In the genomic region with DNA sequence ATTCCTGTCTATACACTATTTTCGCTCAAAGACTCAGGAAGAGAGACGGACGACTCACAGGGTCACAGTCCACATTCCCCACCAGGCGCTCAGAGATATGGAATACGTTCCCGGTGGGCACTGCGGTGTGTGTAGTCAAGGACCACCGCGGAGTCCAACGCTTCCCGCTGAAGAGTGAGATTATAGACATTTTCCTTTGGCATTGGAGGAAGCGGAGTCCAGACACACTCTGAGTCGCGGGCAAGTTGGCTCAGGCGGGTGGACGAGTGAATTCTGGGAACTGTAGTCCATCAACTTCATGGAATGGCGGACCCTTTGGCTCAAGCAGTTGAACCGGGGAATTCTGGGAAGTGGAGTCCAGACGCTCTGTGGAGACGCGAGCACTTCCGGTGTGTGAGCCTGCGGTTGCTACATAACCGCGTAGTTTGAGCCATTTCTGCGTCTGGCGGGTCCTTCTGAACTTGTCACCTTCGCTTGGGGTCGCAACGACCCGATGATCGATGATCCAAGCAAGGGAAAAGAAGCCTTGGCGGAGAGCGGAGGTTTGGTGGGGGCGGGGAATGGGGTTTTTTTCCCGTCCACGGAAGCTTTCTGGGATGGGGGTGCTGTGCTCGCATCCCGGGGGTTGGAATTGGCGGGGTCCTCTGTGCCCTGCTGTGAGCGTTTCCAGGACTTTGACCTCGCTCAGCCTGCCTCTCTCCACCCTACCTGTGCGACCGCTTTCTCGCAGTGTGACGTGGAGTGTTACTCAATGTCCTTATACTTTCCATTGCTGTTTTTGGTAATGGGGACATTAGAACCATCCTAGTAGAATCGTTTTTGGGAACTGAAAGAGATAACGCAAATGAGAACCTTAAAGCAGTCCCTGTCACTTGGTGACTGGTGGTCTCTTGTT, we compare ENCODE assay signal across 1 cellular context.
TF ChIP-seq lines count a peak whose summit lies in the region.

A gene (plus strand): TSS at position 392 of the 895 bp plus-strand sequence. CDS start 4,122 bp downstream, outside the sequence.

TF ChIP-seq in K562, 482 proteins besides CTCF, POLR2A, EP300 and RAD21 (continued from another document and continues in another):
- TF ChIP-seq, protein P1, sequence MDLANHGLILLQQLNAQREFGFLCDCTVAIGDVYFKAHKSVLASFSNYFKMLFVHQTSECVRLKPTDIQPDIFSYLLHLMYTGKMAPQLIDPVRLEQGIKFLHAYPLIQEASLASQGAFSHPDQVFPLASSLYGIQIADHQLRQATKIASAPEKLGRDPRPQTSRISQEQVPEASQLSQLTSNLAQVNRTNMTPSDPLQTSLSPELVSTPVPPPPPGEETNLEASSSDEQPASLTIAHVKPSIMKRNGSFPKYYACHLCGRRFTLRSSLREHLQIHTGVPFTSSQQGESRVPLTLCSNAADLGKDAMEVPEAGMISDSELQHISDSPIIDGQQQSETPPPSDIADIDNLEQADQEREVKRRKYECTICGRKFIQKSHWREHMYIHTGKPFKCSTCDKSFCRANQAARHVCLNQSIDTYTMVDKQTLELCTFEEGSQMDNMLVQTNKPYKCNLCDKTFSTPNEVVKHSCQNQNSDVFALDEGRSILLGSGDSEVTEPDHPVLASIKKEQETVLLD (IDR thresholded peaks at IDR 0.05) = no peak
- no peak for TF ChIP-seq FOS (IDR thresholded peaks at IDR 0.05; ENCODE audit: extremely low read depth, insufficient read length)
- TF ChIP-seq, protein P2, sequence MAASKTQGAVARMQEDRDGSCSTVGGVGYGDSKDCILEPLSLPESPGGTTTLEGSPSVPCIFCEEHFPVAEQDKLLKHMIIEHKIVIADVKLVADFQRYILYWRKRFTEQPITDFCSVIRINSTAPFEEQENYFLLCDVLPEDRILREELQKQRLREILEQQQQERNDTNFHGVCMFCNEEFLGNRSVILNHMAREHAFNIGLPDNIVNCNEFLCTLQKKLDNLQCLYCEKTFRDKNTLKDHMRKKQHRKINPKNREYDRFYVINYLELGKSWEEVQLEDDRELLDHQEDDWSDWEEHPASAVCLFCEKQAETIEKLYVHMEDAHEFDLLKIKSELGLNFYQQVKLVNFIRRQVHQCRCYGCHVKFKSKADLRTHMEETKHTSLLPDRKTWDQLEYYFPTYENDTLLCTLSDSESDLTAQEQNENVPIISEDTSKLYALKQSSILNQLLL (CRISPR knock-in tag; IDR thresholded peaks at IDR 0.05; ENCODE audit: borderline replicate concordance) = no peak
- TF ChIP-seq, protein P3, sequence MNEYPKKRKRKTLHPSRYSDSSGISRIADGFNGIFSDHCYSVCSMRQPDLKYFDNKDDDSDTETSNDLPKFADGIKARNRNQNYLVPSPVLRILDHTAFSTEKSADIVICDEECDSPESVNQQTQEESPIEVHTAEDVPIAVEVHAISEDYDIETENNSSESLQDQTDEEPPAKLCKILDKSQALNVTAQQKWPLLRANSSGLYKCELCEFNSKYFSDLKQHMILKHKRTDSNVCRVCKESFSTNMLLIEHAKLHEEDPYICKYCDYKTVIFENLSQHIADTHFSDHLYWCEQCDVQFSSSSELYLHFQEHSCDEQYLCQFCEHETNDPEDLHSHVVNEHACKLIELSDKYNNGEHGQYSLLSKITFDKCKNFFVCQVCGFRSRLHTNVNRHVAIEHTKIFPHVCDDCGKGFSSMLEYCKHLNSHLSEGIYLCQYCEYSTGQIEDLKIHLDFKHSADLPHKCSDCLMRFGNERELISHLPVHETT (CRISPR knock-in tag; conservative IDR thresholded peaks at IDR 0.05 in 1 of 2, IDR thresholded peaks at IDR 0.05 in 1 of 2) = no peak
- TF ChIP-seq NUFIP1 (IDR thresholded peaks at IDR 0.05; ENCODE audit: partially characterized antibody) = no peak
- TF ChIP-seq TGIF2 (CRISPR knock-in tag; IDR thresholded peaks at IDR 0.05) = no peak
- TF ChIP-seq ZNF274 (IDR thresholded peaks at IDR 0.05; ENCODE audit: borderline replicate concordance, low read depth, low read length) = no peak
- no peak for TF ChIP-seq ZFP1 (CRISPR knock-in tag; IDR thresholded peaks at IDR 0.05)
- TF ChIP-seq ZNF134 (CRISPR knock-in tag; conservative IDR thresholded peaks at IDR 0.05) = 0 out of 2 replicates have a peak, but pooled peaks have one; percentile 16
- no peak for TF ChIP-seq U2AF2 (optimal IDR thresholded peaks at IDR 0.05; ENCODE audit: low read depth, low read length)
- no peak for TF ChIP-seq CBFB (CRISPR knock-in tag; IDR thresholded peaks at IDR 0.05)
- TF ChIP-seq JUND (IDR thresholded peaks at IDR 0.05; ENCODE audit: borderline replicate concordance, low read depth, low read length) = 0 out of 2 replicates have a peak, but pooled peaks have one; percentile 39
- TF ChIP-seq JUND (tag; IDR thresholded peaks at IDR 0.05; ENCODE audit: borderline replicate concordance, low read depth, low read length) = no peak; the same call in 2 of the 3 replicates
- TF ChIP-seq ILK (tag; IDR thresholded peaks at IDR 0.05; ENCODE audit: borderline replicate concordance, low read depth) = no peak
- no peak for TF ChIP-seq PRMT5 (CRISPR knock-in tag; IDR thresholded peaks at IDR 0.05)
- TF ChIP-seq BHLHE40 (IDR thresholded peaks at IDR 0.05; ENCODE audit: low read length) = 0 out of 2 replicates have a peak, but pooled peaks have one; percentile 26
- TF ChIP-seq ESRRB (CRISPR knock-in tag; IDR thresholded peaks at IDR 0.05; ENCODE audit: borderline replicate concordance) = no peak
- TF ChIP-seq KLF10 (CRISPR knock-in tag; IDR thresholded peaks at IDR 0.05) = no peak
- TF ChIP-seq, protein P4, sequence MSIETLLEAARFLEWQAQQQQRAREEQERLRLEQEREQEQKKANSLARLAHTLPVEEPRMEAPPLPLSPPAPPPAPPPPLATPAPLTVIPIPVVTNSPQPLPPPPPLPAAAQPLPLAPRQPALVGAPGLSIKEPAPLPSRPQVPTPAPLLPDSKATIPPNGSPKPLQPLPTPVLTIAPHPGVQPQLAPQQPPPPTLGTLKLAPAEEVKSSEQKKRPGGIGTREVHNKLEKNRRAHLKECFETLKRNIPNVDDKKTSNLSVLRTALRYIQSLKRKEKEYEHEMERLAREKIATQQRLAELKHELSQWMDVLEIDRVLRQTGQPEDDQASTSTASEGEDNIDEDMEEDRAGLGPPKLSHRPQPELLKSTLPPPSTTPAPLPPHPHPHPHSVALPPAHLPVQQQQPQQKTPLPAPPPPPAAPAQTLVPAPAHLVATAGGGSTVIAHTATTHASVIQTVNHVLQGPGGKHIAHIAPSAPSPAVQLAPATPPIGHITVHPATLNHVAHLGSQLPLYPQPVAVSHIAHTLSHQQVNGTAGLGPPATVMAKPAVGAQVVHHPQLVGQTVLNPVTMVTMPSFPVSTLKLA (conservative IDR thresholded peaks at IDR 0.05) = 0 out of 4 replicates have a peak, but pooled peaks of 1 of the 2 experiments have one; percentile 45
- TF ChIP-seq, protein P5, sequence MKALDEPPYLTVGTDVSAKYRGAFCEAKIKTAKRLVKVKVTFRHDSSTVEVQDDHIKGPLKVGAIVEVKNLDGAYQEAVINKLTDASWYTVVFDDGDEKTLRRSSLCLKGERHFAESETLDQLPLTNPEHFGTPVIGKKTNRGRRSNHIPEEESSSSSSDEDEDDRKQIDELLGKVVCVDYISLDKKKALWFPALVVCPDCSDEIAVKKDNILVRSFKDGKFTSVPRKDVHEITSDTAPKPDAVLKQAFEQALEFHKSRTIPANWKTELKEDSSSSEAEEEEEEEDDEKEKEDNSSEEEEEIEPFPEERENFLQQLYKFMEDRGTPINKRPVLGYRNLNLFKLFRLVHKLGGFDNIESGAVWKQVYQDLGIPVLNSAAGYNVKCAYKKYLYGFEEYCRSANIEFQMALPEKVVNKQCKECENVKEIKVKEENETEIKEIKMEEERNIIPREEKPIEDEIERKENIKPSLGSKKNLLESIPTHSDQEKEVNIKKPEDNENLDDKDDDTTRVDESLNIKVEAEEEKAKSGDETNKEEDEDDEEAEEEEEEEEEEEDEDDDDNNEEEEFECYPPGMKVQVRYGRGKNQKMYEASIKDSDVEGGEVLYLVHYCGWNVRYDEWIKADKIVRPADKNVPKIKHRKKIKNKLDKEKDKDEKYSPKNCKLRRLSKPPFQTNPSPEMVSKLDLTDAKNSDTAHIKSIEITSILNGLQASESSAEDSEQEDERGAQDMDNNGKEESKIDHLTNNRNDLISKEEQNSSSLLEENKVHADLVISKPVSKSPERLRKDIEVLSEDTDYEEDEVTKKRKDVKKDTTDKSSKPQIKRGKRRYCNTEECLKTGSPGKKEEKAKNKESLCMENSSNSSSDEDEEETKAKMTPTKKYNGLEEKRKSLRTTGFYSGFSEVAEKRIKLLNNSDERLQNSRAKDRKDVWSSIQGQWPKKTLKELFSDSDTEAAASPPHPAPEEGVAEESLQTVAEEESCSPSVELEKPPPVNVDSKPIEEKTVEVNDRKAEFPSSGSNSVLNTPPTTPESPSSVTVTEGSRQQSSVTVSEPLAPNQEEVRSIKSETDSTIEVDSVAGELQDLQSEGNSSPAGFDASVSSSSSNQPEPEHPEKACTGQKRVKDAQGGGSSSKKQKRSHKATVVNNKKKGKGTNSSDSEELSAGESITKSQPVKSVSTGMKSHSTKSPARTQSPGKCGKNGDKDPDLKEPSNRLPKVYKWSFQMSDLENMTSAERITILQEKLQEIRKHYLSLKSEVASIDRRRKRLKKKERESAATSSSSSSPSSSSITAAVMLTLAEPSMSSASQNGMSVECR (CRISPR knock-in tag; IDR thresholded peaks at IDR 0.05) = no peak
- TF ChIP-seq RHOXF2B (CRISPR knock-in tag; conservative IDR thresholded peaks at IDR 0.05) = no peak
- TF ChIP-seq, protein P6, sequence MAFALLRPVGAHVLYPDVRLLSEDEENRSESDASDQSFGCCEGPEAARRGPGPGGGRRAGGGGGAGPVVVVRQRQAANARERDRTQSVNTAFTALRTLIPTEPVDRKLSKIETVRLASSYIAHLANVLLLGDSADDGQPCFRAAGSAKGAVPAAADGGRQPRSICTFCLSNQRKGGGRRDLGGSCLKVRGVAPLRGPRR (CRISPR knock-in tag; IDR thresholded peaks at IDR 0.05) = no peak
- peak; percentile 84 for TF ChIP-seq MBD2 (IDR thresholded peaks at IDR 0.05; ENCODE audit: borderline replicate concordance, low read depth)
- no peak for TF ChIP-seq ZNF239 (CRISPR knock-in tag; IDR thresholded peaks at IDR 0.05)
- TF ChIP-seq HMG20B (CRISPR knock-in tag; IDR thresholded peaks at IDR 0.05) = no peak
- TF ChIP-seq HLTF (IDR thresholded peaks at IDR 0.05) = no peak
- TF ChIP-seq SIN3A (IDR thresholded peaks at IDR 0.05; ENCODE audit: borderline replicate concordance in 2 of 2, control insufficient read depth in 1 of 2, low read depth in 2 of 2, low read length in 2 of 2) = no peak
- TF ChIP-seq PHF20 (IDR thresholded peaks at IDR 0.05; ENCODE audit: partially characterized antibody) = no peak
- no peak for TF ChIP-seq PTTG1 (tag; IDR thresholded peaks at IDR 0.05; ENCODE audit: low read depth)
- no peak for TF ChIP-seq ZFP36 (IDR thresholded peaks at IDR 0.05; ENCODE audit: low read depth, low read length, partially characterized antibody)
- TF ChIP-seq, protein P7, sequence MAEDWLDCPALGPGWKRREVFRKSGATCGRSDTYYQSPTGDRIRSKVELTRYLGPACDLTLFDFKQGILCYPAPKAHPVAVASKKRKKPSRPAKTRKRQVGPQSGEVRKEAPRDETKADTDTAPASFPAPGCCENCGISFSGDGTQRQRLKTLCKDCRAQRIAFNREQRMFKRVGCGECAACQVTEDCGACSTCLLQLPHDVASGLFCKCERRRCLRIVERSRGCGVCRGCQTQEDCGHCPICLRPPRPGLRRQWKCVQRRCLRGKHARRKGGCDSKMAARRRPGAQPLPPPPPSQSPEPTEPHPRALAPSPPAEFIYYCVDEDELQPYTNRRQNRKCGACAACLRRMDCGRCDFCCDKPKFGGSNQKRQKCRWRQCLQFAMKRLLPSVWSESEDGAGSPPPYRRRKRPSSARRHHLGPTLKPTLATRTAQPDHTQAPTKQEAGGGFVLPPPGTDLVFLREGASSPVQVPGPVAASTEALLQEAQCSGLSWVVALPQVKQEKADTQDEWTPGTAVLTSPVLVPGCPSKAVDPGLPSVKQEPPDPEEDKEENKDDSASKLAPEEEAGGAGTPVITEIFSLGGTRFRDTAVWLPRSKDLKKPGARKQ (CRISPR knock-in tag; IDR thresholded peaks at IDR 0.05) = no peak
- TF ChIP-seq, protein P8, sequence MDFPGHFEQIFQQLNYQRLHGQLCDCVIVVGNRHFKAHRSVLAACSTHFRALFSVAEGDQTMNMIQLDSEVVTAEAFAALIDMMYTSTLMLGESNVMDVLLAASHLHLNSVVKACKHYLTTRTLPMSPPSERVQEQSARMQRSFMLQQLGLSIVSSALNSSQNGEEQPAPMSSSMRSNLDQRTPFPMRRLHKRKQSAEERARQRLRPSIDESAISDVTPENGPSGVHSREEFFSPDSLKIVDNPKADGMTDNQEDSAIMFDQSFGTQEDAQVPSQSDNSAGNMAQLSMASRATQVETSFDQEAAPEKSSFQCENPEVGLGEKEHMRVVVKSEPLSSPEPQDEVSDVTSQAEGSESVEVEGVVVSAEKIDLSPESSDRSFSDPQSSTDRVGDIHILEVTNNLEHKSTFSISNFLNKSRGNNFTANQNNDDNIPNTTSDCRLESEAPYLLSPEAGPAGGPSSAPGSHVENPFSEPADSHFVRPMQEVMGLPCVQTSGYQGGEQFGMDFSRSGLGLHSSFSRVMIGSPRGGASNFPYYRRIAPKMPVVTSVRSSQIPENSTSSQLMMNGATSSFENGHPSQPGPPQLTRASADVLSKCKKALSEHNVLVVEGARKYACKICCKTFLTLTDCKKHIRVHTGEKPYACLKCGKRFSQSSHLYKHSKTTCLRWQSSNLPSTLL (IDR thresholded peaks at IDR 0.05) = no peak
- TF ChIP-seq, protein P9, sequence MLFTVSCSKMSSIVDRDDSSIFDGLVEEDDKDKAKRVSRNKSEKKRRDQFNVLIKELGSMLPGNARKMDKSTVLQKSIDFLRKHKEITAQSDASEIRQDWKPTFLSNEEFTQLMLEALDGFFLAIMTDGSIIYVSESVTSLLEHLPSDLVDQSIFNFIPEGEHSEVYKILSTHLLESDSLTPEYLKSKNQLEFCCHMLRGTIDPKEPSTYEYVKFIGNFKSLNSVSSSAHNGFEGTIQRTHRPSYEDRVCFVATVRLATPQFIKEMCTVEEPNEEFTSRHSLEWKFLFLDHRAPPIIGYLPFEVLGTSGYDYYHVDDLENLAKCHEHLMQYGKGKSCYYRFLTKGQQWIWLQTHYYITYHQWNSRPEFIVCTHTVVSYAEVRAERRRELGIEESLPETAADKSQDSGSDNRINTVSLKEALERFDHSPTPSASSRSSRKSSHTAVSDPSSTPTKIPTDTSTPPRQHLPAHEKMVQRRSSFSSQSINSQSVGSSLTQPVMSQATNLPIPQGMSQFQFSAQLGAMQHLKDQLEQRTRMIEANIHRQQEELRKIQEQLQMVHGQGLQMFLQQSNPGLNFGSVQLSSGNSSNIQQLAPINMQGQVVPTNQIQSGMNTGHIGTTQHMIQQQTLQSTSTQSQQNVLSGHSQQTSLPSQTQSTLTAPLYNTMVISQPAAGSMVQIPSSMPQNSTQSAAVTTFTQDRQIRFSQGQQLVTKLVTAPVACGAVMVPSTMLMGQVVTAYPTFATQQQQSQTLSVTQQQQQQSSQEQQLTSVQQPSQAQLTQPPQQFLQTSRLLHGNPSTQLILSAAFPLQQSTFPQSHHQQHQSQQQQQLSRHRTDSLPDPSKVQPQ (CRISPR knock-in tag; IDR thresholded peaks at IDR 0.05; ENCODE audit: borderline replicate concordance) = no peak
